22 cellular contexts compared by ENCODE assay signal in the genomic region with DNA sequence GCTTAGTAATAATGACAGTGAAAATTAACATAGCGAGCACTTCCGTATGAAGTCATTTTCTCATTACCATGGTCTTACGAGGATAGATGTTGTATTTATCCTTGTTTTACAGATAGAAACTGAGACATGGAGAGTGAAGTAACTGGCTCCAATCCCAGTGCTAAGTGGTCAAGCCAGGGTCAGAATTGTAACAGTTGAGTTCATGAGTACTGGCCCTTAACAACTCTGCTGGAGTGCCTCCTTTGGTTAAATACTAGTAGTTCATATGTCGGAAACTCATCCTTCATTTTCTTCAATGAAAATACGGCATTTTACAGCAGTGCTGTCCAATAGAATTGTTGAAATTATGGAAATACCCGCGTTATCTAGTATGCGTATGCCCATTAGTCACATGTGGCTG. TPM values are rescaled to one million over a fixed set of nuclear protein-coding genes. Genes with fewer than 3 reads are reported as not detected.
DNase-seq lines count a peak whose midpoint lies in the region; ATAC-seq and TF ChIP-seq lines count a peak whose summit lies in the region.
"Had no signal": no experiment of that assay in that cellular context is flagged by ENCODE, and none has a peak within 500 bp of the region (broad histone marks: within the 10 kb centered on the region; RNA-seq: fewer than 3 reads in every experiment).

No MANE protein-coding gene starts in this region.

- H2BK5ac ChIP-seq in trophoblast cell (ENCODE audit: low read depth, low read length, poor library complexity): no peak overlapping the region

- TF ChIP-seq POLR2A in body of pancreas (IDR thresholded peaks at IDR 0.05) (no peak), Peyer's patch (IDR thresholded peaks at IDR 0.05) (no peak)

- H3K9ac ChIP-seq in trophoblast cell (ENCODE audit: low read length): no peak overlapping the region

- peaks cover 8% of the 10 kb centered on the region for H3K4me1 Mint-ChIP-seq in activated CD4-positive, alpha-beta T cell treated with anti-CD3 and anti-CD28 coated beads, Interleukin-2, amount 10 ng/mL, durations not matched to agents 7 days and 5 days

- H3K14ac ChIP-seq in trophoblast cell (ENCODE audit: low read length): no peak overlapping the region

- no peaks in the 10 kb centered on the region for H3K9me3 Mint-ChIP-seq in activated CD4-positive, alpha-beta T cell treated with anti-CD3 and anti-CD28 coated beads, Interleukin-2, amount 10 ng/mL, durations not matched to agents 7 days and 5 days
- H3K9me3 Mint-ChIP-seq: CD4-positive, alpha-beta T cell had no signal

- H3K27me3 ChIP-seq in HL-60 (ENCODE audit: insufficient read depth, poor library complexity, severe bottlenecking) (no peaks in the 10 kb centered on the region), body of pancreas (no peaks in the 10 kb centered on the region), trophoblast cell (ENCODE audit: insufficient read depth, low read length) (no peaks in the 10 kb centered on the region), Peyer's patch (no peaks in the 10 kb centered on the region)

- no peaks in the 10 kb centered on the region for H3K79me1 ChIP-seq in trophoblast cell (ENCODE audit: low read length)

- TF ChIP-seq CTCF in HL-60 (IDR thresholded peaks at IDR 0.05; ENCODE audit: insufficient read depth, low read length): no peak
- TF ChIP-seq CTCF in body of pancreas (IDR thresholded peaks at IDR 0.05): no peak
- TF ChIP-seq CTCF in Peyer's patch (IDR thresholded peaks at IDR 0.05): no peak

- DNase-seq in HL-60 (ENCODE audit: low read depth in 1 of 2, low spot score in 1 of 2) (no peak), body of pancreas (no peak), iris pigment epithelial cell (ENCODE audit: low read depth) (peak; percentile 63), trophoblast cell (peak; percentile 41 to 87), Peyer's patch (no peak)
- DNase-seq in activated CD4-positive, alpha-beta T cell treated with anti-CD3 and anti-CD28 coated beads, Interleukin-2, amount 50 U/mL, for 48 hours: no peak
- DNase-seq in activated CD4-positive, alpha-beta T cell treated with anti-CD3 and anti-CD28 coated beads, Interleukin-2, amount 10 ng/mL, durations not matched to agents 7 days and 5 days: no peak
- DNase-seq: Caco-2; CD4-positive, alpha-beta T cell; DMS153; GF-D8; GM23248; KG1; NCI-H1105 treated with DMSO at 0.1 percent for 48 hours; NCI-H1694; NCI-H2107; NCI-H510A; NCI-H774; RPMI8226; SHP77 treated with DMSO at 0.1 percent for 48 hours had no signal

- H3K27me3 Mint-ChIP-seq in activated CD4-positive, alpha-beta T cell treated with anti-CD3 and anti-CD28 coated beads, Interleukin-2, amount 10 ng/mL, durations not matched to agents 7 days and 5 days: no peaks in the 10 kb centered on the region
- H3K27me3 Mint-ChIP-seq: CD4-positive, alpha-beta T cell had no signal

- peak overlapping the region; percentile 82 for H3K27ac ChIP-seq in HL-60 (replicated peaks)
- H3K27ac ChIP-seq in body of pancreas: peak overlapping the region; percentile 18 to 64 (median 33)
- H3K27ac ChIP-seq in trophoblast cell (ENCODE audit: low read depth, low read length): no peak overlapping the region
- no peak overlapping the region for H3K27ac ChIP-seq in Peyer's patch
- H3K27ac ChIP-seq: A549 had no signal

- peaks cover 4% of the 10 kb centered on the region for H3K79me2 ChIP-seq in trophoblast cell (ENCODE audit: control insufficient read depth, insufficient read depth, low read length, poor library complexity)

- H2AFZ ChIP-seq in trophoblast cell (ENCODE audit: insufficient read depth, low read length, poor library complexity): no peak overlapping the region
- H2AFZ ChIP-seq: GM23248 had no signal

- H3K4me2 ChIP-seq in trophoblast cell (ENCODE audit: low read length): no peak overlapping the region
- H3K4me2 ChIP-seq: A549 had no signal

- H3K4me3 Mint-ChIP-seq in activated CD4-positive, alpha-beta T cell treated with anti-CD3 and anti-CD28 coated beads, Interleukin-2, amount 10 ng/mL, durations not matched to agents 7 days and 5 days: no peak overlapping the region
- H3K4me3 Mint-ChIP-seq: CD4-positive, alpha-beta T cell had no signal

- peaks cover 2% of the 10 kb centered on the region for H3K36me3 Mint-ChIP-seq in activated CD4-positive, alpha-beta T cell treated with anti-CD3 and anti-CD28 coated beads, Interleukin-2, amount 10 ng/mL, durations not matched to agents 7 days and 5 days (ENCODE audit: low read depth)

- H2BK120ac ChIP-seq in trophoblast cell (ENCODE audit: insufficient read depth, low read length, poor library complexity): no peak overlapping the region

- no peak overlapping the region for H4K91ac ChIP-seq in trophoblast cell (ENCODE audit: low read depth, low read length)

- no peak for ATAC-seq in body of pancreas
- ATAC-seq: A549 had no signal

- H3K4me1 ChIP-seq in body of pancreas: peaks cover 88% of the 10 kb centered on the region
- H3K4me1 ChIP-seq in trophoblast cell (ENCODE audit: control insufficient read depth in 1 of 2, insufficient read depth in 2 of 2, low read length in 2 of 2): peaks cover 0 to 7% of the 10 kb centered on the region in 2 experiments
- peaks cover 0 to 40% (median 2%) of the 10 kb centered on the region in 4 donors for H3K4me1 ChIP-seq in Peyer's patch

- no peak overlapping the region for H4K12ac ChIP-seq in trophoblast cell (ENCODE audit: low read depth, low read length)

- intact Hi-C loops in body of pancreas (cut with DNase I): no loop called here

- POLR2A ChIA-PET in activated CD4-positive, alpha-beta T cell treated with anti-CD3 and anti-CD28 coated beads, Interleukin-2, amount 10 ng/mL, durations not matched to agents 7 days and 5 days (lab: Charles Lee): no interaction called here

- WGBS in body of pancreas, 2 donors: 60 to 64% methylated on average over 8 of the region's 8 CpGs
- no CpG with 5 or more reads among the region's 8 CpGs for WGBS in trophoblast cell (ENCODE audit: extremely low coverage, insufficient coverage, insufficient read length)

- peak overlapping the region; percentile 12 for H3K4ac ChIP-seq in trophoblast cell (ENCODE audit: low read depth, low read length)

- H3K9me3 ChIP-seq in body of pancreas (no peaks in the 10 kb centered on the region), trophoblast cell (ENCODE audit: insufficient read depth, low read depth, low read length) (no peaks in the 10 kb centered on the region), Peyer's patch (no peaks in the 10 kb centered on the region)
- H3K9me3 ChIP-seq: A549, Caco-2, HAP-1 had no signal

- H2AK5ac ChIP-seq in trophoblast cell (ENCODE audit: low read length): no peak overlapping the region

- H4K8ac ChIP-seq in trophoblast cell (ENCODE audit: low read depth, low read length): no peak overlapping the region

- H3K4me3 ChIP-seq in HL-60 (replicated peaks; ENCODE audit: insufficient read depth, low read length) (no peak overlapping the region), body of pancreas (no peak overlapping the region), trophoblast cell (ENCODE audit: low read depth, low read length) (no peak overlapping the region), Peyer's patch (no peak overlapping the region)
- H3K4me3 ChIP-seq: A549, GM23248, HAP-1 had no signal

- no peak overlapping the region for H3K23ac ChIP-seq in trophoblast cell (ENCODE audit: low read length)

- H3K18ac ChIP-seq in trophoblast cell (ENCODE audit: low read length): no peak overlapping the region

- CTCF ChIA-PET in activated CD4-positive, alpha-beta T cell treated with anti-CD3 and anti-CD28 coated beads, Interleukin-2, amount 10 ng/mL, durations not matched to agents 7 days and 5 days (lab: Charles Lee): interaction anchor here (1.3 to 1.8 kb wide), 2 partner anchors 14 to 27 kb away, joined by 3 to 4 read pairs; no protein-coding TSS in a partner anchor

- H3K36me3 ChIP-seq in body of pancreas (replicated peaks in 1 of 2; ENCODE audit: insufficient read depth in 1 of 2, low read depth in 2 of 2) (no peaks in the 10 kb centered on the region), trophoblast cell (ENCODE audit: control insufficient read depth in 1 of 2, insufficient read depth in 2 of 2, low read length in 2 of 2) (peaks cover 0 to 6% of the 10 kb centered on the region in 2 experiments), Peyer's patch (no peaks in the 10 kb centered on the region)
- H3K36me3 ChIP-seq: HAP-1 had no signal

- H3K27ac Mint-ChIP-seq in activated CD4-positive, alpha-beta T cell treated with anti-CD3 and anti-CD28 coated beads, Interleukin-2, amount 10 ng/mL, durations not matched to agents 7 days and 5 days: no peak overlapping the region
- H3K27ac Mint-ChIP-seq: CD4-positive, alpha-beta T cell had no signal

- H2BK12ac ChIP-seq in trophoblast cell (ENCODE audit: low read length): no peak overlapping the region

RNA-seq across cellular contexts. Expression of a gene that starts 32.4 kb away (rescaled TPM):
- total RNA-seq in body of pancreas (10 to 100 TPM; 64.3 to 86.0 TPM), Peyer's patch (10 to 100 TPM; 28.7 to 74.3 (median 54.6) TPM)
- polyA plus RNA-seq in trophoblast cell (2013): 70.8 and 74.9 TPM in 2 replicates
- 10 to 100 TPM; 13.4 to 15.3 TPM for total RNA-seq in activated CD4-positive, alpha-beta T cell treated with anti-CD3 and anti-CD28 coated beads, Interleukin-2, amount 10 ng/mL, durations not matched to agents 7 days and 5 days

Comparison
In these comparisons a context has a peak if more than half of its experiments do, and no peak if none do; other contexts are left out.
1. DNase-seq: peak in iris pigment epithelial cell (single experiment) and trophoblast cell (2 of 2); none in HL-60 (0 of 2), body of pancreas (0 of 4), Peyer's patch (0 of 3), activated CD4-positive, alpha-beta T cell treated with anti-CD3 and anti-CD28 coated beads, Interleukin-2, amount 50 U/mL, for 48 hours (0 of 2) and activated CD4-positive, alpha-beta T cell treated with anti-CD3 and anti-CD28 coated beads, Interleukin-2, amount 10 ng/mL, durations not matched to agents 7 days and 5 days (single experiment).
2. H3K27ac ChIP-seq: peak in HL-60 (single experiment) and body of pancreas (4 of 4); none in trophoblast cell (single experiment) and Peyer's patch (0 of 4).